ENCODE assay signal across 15 cellular contexts in genomic region chr12:94714378-94714777, GRCh38.
DNase-seq lines count a peak whose midpoint lies in the region; ATAC-seq and TF ChIP-seq lines count a peak whose summit lies in the region.
"Had no signal": no experiment of that assay in that cellular context is flagged by ENCODE, and none has a peak within 500 bp of the region (broad histone marks: within the 10 kb centered on the region; RNA-seq: fewer than 3 reads in every experiment).

No MANE protein-coding gene starts in this region.

- H3K4me1 ChIP-seq in SJCRH30: peaks cover 35% of the 10 kb centered on the region
- H3K4me1 ChIP-seq: adrenal gland had no signal

- no peaks in the 10 kb centered on the region for H3K27me3 Mint-ChIP-seq in stimulated activated naive CD8-positive, alpha-beta T cell treated with anti-CD3 and anti-CD28 coated beads, Interleukin-15, amount 100 ng/mL, for 72 hours
- H3K27me3 Mint-ChIP-seq: type B pancreatic cell had no signal

- no peak for TF ChIP-seq CTCF in GM10266 (IDR thresholded peaks at IDR 0.05; ENCODE audit: control insufficient read depth, insufficient read depth, low read depth, missing control alignments)

- no peaks in the 10 kb centered on the region for H3K9me3 ChIP-seq in SJCRH30 (replicated peaks)
- H3K9me3 ChIP-seq: adrenal gland had no signal

- peak; percentile 31 for ATAC-seq in stimulated activated naive CD8-positive, alpha-beta T cell treated with anti-CD3 and anti-CD28 coated beads, Interleukin-15, amount 100 ng/mL, for 72 hours
- ATAC-seq: left lobe of liver had no signal

- no peaks in the 10 kb centered on the region for H3K9me3 Mint-ChIP-seq in stimulated activated naive CD8-positive, alpha-beta T cell treated with anti-CD3 and anti-CD28 coated beads, Interleukin-15, amount 100 ng/mL, for 72 hours
- H3K9me3 Mint-ChIP-seq: T-helper 1 cell treated with Interleukin-12 subunit alpha and Interleukin-12 subunit beta and Interleukin-4 antibody, amounts not matched to agents 30 μg/mL and 1 μg/mL, for 36 hours; type B pancreatic cell had no signal

- H3K27me3 ChIP-seq in SJCRH30: no peaks in the 10 kb centered on the region
- H3K27me3 ChIP-seq: adrenal gland had no signal

- H3K4me3 Mint-ChIP-seq in stimulated activated naive CD8-positive, alpha-beta T cell treated with anti-CD3 and anti-CD28 coated beads, Interleukin-15, amount 100 ng/mL, for 72 hours: no peak overlapping the region
- H3K4me3 Mint-ChIP-seq: T-helper 1 cell treated with Interleukin-12 subunit alpha and Interleukin-12 subunit beta and Interleukin-4 antibody, amounts not matched to agents 30 μg/mL and 1 μg/mL, for 36 hours; type B pancreatic cell had no signal

- DNase-seq in NCI-H526 (lab: John Stamatoyannopoulos, UW) (peak; percentile 9 to 45), NCI-H526 treated with DMSO at 0.1 percent for 48 hours (lab: John Stamatoyannopoulos, UW) (no peak), SJCRH30 (peak; percentile 89 to 96), glomerular visceral epithelial cell (ENCODE audit: extremely low spot score) (peak; percentile 93), D341Med (ENCODE audit: low spot score) (no peak), HUDEP-2 (lab: John Stamatoyannopoulos, UW; ENCODE audit: unreplicated experiment in 76 of 76) (no peak), GM10266 (ENCODE audit: extremely low spot score) (no peak)
- DNase-seq in stimulated activated naive CD8-positive, alpha-beta T cell treated with anti-CD3 and anti-CD28 coated beads, Interleukin-15, amount 100 ng/mL, for 72 hours: no peak
- DNase-seq: 8988T, GF-D8, Kasumi-1 had no signal

- H3K27ac ChIP-seq in SJCRH30: peak overlapping the region; percentile 90

- no peaks in the 10 kb centered on the region for H3K4me1 Mint-ChIP-seq in stimulated activated naive CD8-positive, alpha-beta T cell treated with anti-CD3 and anti-CD28 coated beads, Interleukin-15, amount 100 ng/mL, for 72 hours

- no peak overlapping the region for H3K4me3 ChIP-seq in SJCRH30
- H3K4me3 ChIP-seq: adrenal gland had no signal

- H3K27ac Mint-ChIP-seq in stimulated activated naive CD8-positive, alpha-beta T cell treated with anti-CD3 and anti-CD28 coated beads, Interleukin-15, amount 100 ng/mL, for 72 hours: no peak overlapping the region
- H3K27ac Mint-ChIP-seq: T-helper 1 cell treated with Interleukin-12 subunit alpha and Interleukin-12 subunit beta and Interleukin-4 antibody, amounts not matched to agents 30 μg/mL and 1 μg/mL, for 36 hours; type B pancreatic cell had no signal

- H3K36me3 ChIP-seq in SJCRH30: no peaks in the 10 kb centered on the region
- H3K36me3 ChIP-seq: adrenal gland had no signal

Comparison
In these comparisons a context has a peak if more than half of its experiments do, and no peak if none do; other contexts are left out.
1. DNase-seq: peak in NCI-H526 (2 of 2), SJCRH30 (2 of 2) and glomerular visceral epithelial cell (single experiment); none in NCI-H526 treated with DMSO at 0.1 percent for 48 hours (single experiment), stimulated activated naive CD8-positive, alpha-beta T cell treated with anti-CD3 and anti-CD28 coated beads, Interleukin-15, amount 100 ng/mL, for 72 hours (0 of 2), D341Med (single experiment), HUDEP-2 (0 of 76) and GM10266 (single experiment).